15 cellular contexts compared by ENCODE assay signal in the genomic region with DNA sequence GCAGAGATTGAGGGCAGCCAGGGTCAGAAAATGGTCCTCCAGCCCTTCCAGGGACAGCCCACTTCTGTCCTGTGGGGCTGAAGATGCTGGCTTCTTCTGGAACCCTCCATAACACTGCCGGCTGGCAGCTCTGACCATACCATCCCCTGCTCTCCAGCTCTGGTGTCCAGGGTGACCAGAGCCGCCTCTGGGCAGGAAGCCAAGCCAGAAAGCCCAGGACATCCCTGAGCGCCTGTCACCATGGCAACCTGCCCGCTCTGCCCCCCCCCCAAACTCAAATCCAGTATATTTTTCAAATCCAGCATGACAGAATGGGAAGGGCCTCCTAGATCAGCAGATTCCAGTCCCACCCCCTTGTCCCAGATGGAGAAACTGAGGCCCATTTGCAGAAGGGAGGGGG. TPM values are rescaled to one million over a fixed set of nuclear protein-coding genes. Genes with fewer than 3 reads are reported as not detected.
DNase-seq lines count a peak whose midpoint lies in the region; ATAC-seq and FAIRE-seq lines count a peak whose summit lies in the region.
"Had no signal": no experiment of that assay in that cellular context is flagged by ENCODE, and none has a peak within 500 bp of the region (broad histone marks: within the 10 kb centered on the region; RNA-seq: fewer than 3 reads in every experiment).

No MANE protein-coding gene starts in this region.

- peaks cover 9% of the 10 kb centered on the region for H3K27me3 Mint-ChIP-seq in activated T-cell treated with anti-CD3 and anti-CD28 coated beads, Interleukin-2, amount 50 U/mL, for 72 hours (ENCODE audit: low read depth)

- no peaks in the 10 kb centered on the region for H3K9me3 Mint-ChIP-seq in activated T-cell treated with anti-CD3 and anti-CD28 coated beads, Interleukin-2, amount 50 U/mL, for 72 hours
- H3K9me3 Mint-ChIP-seq: activated CD8-positive, alpha-beta T cell treated with anti-CD3 and anti-CD28 coated beads for 36 hours had no signal

- peak overlapping the region; percentile 92 for H3K27ac ChIP-seq in angular gyrus (ENCODE audit: low read depth, low read length)

- FAIRE-seq in urothelium cell line (lab: Jason Lieb, UNC) = no peak
- FAIRE-seq: bronchial epithelial cell had no signal

- no peak for ATAC-seq in activated T-cell treated with anti-CD3 and anti-CD28 coated beads, Interleukin-2, amount 50 U/mL, for 72 hours (replicated peaks in 1 of 2)
- ATAC-seq in left lobe of liver (peak; percentile 2), HG02840 (IDR thresholded peaks at IDR 0.05; ENCODE audit: low FRiP score, unreplicated experiment) (no peak), HG03280 (IDR thresholded peaks at IDR 0.05; ENCODE audit: unreplicated experiment) (no peak)
- ATAC-seq: activated CD8-positive, alpha-beta T cell treated with anti-CD3 and anti-CD28 coated beads for 36 hours; gastroesophageal sphincter had no signal

- H3K27ac Mint-ChIP-seq in activated T-cell treated with anti-CD3 and anti-CD28 coated beads, Interleukin-2, amount 50 U/mL, for 72 hours = no peak overlapping the region
- H3K27ac Mint-ChIP-seq: activated CD8-positive, alpha-beta T cell treated with anti-CD3 and anti-CD28 coated beads for 36 hours had no signal

- H3K4me1 Mint-ChIP-seq in activated T-cell treated with anti-CD3 and anti-CD28 coated beads, Interleukin-2, amount 50 U/mL, for 72 hours (ENCODE audit: low read depth) = peaks cover 22% of the 10 kb centered on the region

- H3K4me3 Mint-ChIP-seq in activated T-cell treated with anti-CD3 and anti-CD28 coated beads, Interleukin-2, amount 50 U/mL, for 72 hours = peak overlapping the region; percentile 43 to 46
- H3K4me3 Mint-ChIP-seq: activated CD8-positive, alpha-beta T cell treated with anti-CD3 and anti-CD28 coated beads for 36 hours had no signal

- no peak for DNase-seq in activated T-cell treated with anti-CD3 and anti-CD28 coated beads, Interleukin-2, amount 50 U/mL, for 72 hours
- no peak for DNase-seq in activated T-cell treated with anti-CD3 and anti-CD28 coated beads, Interleukin-2, amount 50 U/mL, for 1 hour
- DNase-seq in left lobe of liver (ENCODE audit: low spot score) = no peak
- peak; percentile 37 for DNase-seq in urothelium cell line (ENCODE audit: low spot score)
- DNase-seq in HuH-7.5 (ENCODE audit: low spot score) = no peak
- DNase-seq: activated CD8-positive, alpha-beta T cell treated with anti-CD3 and anti-CD28 coated beads for 36 hours; AML-193; NCI-H187; stimulated activated CD4-positive, alpha-beta T cell treated with anti-CD3 and anti-CD28 coated beads, Interleukin-4, amount 100 ng/mL, for 24 hours had no signal

- H3K36me3 Mint-ChIP-seq in activated T-cell treated with anti-CD3 and anti-CD28 coated beads, Interleukin-2, amount 50 U/mL, for 72 hours (ENCODE audit: insufficient read depth in 2 of 2) = no peaks in the 10 kb centered on the region

RNA-seq across cellular contexts. Expression of gene TMIE, which starts 0.4 kb away (rescaled TPM):
- 1 to 10 TPM; 1.2 to 1.5 TPM for total RNA-seq in activated T-cell treated with anti-CD3 and anti-CD28 coated beads, Interleukin-2, amount 50 U/mL, for 72 hours
- total RNA-seq in left lobe of liver = 0.33 TPM

RNA-seq across cellular contexts. Expression of gene ALS2CL, which starts 7.3 kb away (rescaled TPM):
- total RNA-seq in activated T-cell treated with anti-CD3 and anti-CD28 coated beads, Interleukin-2, amount 50 U/mL, for 72 hours = 1 to 10 TPM; 1.9 to 3.1 TPM
- 24.2 TPM for total RNA-seq in left lobe of liver

RNA-seq across cellular contexts. Expression of gene PRSS50, which starts 16.9 kb away (rescaled TPM):
- total RNA-seq in activated T-cell treated with anti-CD3 and anti-CD28 coated beads, Interleukin-2, amount 50 U/mL, for 72 hours = under 1 TPM; 0.07 to 0.09 TPM
- total RNA-seq in left lobe of liver = 0.13 TPM
- total RNA-seq: activated CD8-positive, alpha-beta T cell treated with anti-CD3 and anti-CD28 coated beads for 36 hours; bronchial epithelial cell; SK-MEL-5 had no signal
